In genomic region chr1:9737716-9738115, GRCh38 we compare ENCODE assay signal across 1 cellular context.
TF ChIP-seq lines count a peak whose summit lies in the region.

No MANE protein-coding gene starts in this region.

TF ChIP-seq in IMR-90, 13 proteins besides CTCF, POLR2A, EP300 and RAD21 (continued from another document):
- TF ChIP-seq MAFK (IDR thresholded peaks at IDR 0.05; ENCODE audit: low read depth, low read length) (no peak), NFE2L2 (IDR thresholded peaks at IDR 0.05; ENCODE audit: low read depth, low read length) (no peak), RFX5 (IDR thresholded peaks at IDR 0.05; ENCODE audit: low read depth, low read length) (no peak), MXI1 (IDR thresholded peaks at IDR 0.05; ENCODE audit: borderline replicate concordance, low read depth, low read length) (no peak), BHLHE40 (IDR thresholded peaks at IDR 0.05; ENCODE audit: low read depth, low read length) (no peak), ELK1 (IDR thresholded peaks at IDR 0.05; ENCODE audit: borderline replicate concordance, low read depth, low read length) (no peak), MAZ (IDR thresholded peaks at IDR 0.05; ENCODE audit: borderline replicate concordance, low read depth, low read length) (no peak), SMC3 (IDR thresholded peaks at IDR 0.05; ENCODE audit: low read depth, low read length) (no peak), USF2 (IDR thresholded peaks at IDR 0.05; ENCODE audit: low read depth, low read length) (no peak), RCOR1 (IDR thresholded peaks at IDR 0.05; ENCODE audit: insufficient replicate concordance, low read length) (no peak)
